In the genomic region with DNA sequence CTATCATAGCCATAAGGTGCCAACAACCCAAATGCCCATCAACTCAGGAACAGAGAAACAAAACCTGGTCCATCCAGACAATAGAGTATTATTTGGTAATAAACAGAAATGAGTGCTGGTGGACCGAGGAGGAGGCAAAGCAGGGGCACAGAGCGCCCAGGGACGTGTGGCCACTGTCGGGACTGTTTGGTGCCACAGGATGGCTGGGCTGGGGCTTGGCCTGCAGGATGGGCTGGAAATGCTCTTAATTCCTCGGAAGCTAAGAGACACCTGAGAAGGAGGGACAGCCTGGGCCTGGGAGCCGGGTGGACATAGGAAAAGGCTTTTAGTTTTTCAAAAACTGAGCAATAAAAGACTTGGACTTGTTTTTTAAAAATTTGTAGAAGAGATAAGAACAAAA, we compare ENCODE assay signal across 13 cellular contexts.
A peak's percentile ranks its signal among the peaks of the same experiment; 100 is the strongest.
DNase-seq lines count a peak whose midpoint lies in the region; TF ChIP-seq lines count a peak whose summit lies in the region.
"Had no signal": no experiment of that assay in that cellular context is flagged by ENCODE, and none has a peak within 500 bp of the region (broad histone marks: within the 10 kb centered on the region; RNA-seq: fewer than 3 reads in every experiment).

No MANE protein-coding gene starts in this region.

- peaks cover 16% of the 10 kb centered on the region for H3K9me3 ChIP-seq in neural progenitor cell (ENCODE audit: low read depth)
- no peaks in the 10 kb centered on the region for H3K9me3 ChIP-seq in transverse colon
- H3K9me3 ChIP-seq in hepatocyte (ENCODE audit: low read depth), result no peaks in the 10 kb centered on the region

- H3K4me1 Mint-ChIP-seq in activated naive CD4-positive, alpha-beta T cell treated with anti-CD3 and anti-CD28 coated beads for 36 hours (ENCODE audit: low read depth), result no peaks in the 10 kb centered on the region
- peaks cover 8% of the 10 kb centered on the region for H3K4me1 Mint-ChIP-seq in neural progenitor cell

- no peaks in the 10 kb centered on the region for H3K9me2 ChIP-seq in hepatocyte (replicated peaks; ENCODE audit: insufficient read depth)

- 93% methylated on average over 6 of the region's 6 CpGs for WGBS in transverse colon (ENCODE audit: low coverage in 1 of 2), 2 donors
- 94% methylated on average over 6 of the region's 6 CpGs for WGBS in hepatocyte (ENCODE audit: low lambda C conversion rate, missing lambda C conversion rate)

- CTCF ChIA-PET in activated naive CD4-positive, alpha-beta T cell treated with anti-CD3 and anti-CD28 coated beads for 36 hours (lab: Charles Lee), result no interaction called here

- H3K79me2 ChIP-seq in neural progenitor cell (ENCODE audit: low read depth), result no peaks in the 10 kb centered on the region
- no peaks in the 10 kb centered on the region for H3K79me2 ChIP-seq in hepatocyte

- H3K27ac Mint-ChIP-seq in activated naive CD4-positive, alpha-beta T cell treated with anti-CD3 and anti-CD28 coated beads for 36 hours, result no peak overlapping the region
- H3K27ac Mint-ChIP-seq in neural progenitor cell, result peak overlapping the region; percentile 46

- peak; percentile 0 for DNase-seq in activated naive CD4-positive, alpha-beta T cell treated with anti-CD3 and anti-CD28 coated beads, Interleukin-2, amount 50 U/mL, for 16 hours
- DNase-seq in activated naive CD4-positive, alpha-beta T cell treated with anti-CD3 and anti-CD28 coated beads for 36 hours, result no peak
- DNase-seq in iPS-NIHi11 (ENCODE audit: low spot score) (peak; percentile 12), neural progenitor cell (ENCODE audit: low spot score) (no peak), transverse colon (peak; percentile 3), hepatocyte (ENCODE audit: low spot score) (no peak)
- DNase-seq in stimulated activated CD4-positive, alpha-beta T cell treated with anti-CD3 and anti-CD28 coated beads, Interleukin-4, amount 100 ng/mL, for 24 hours, result no peak
- DNase-seq: GM23248; NCI-H1417; NCI-H187 treated with DMSO at 0.1 percent for 48 hours; NCI-H446; NK-92 treated with Interleukin-12 subunit alpha and Interleukin-12 subunit beta, amount 100 ng/mL, for 24 hours had no signal

- no peak for TF ChIP-seq EP300 in transverse colon (IDR thresholded peaks at IDR 0.05; ENCODE audit: low read depth)

- H3K27me3 Mint-ChIP-seq in activated naive CD4-positive, alpha-beta T cell treated with anti-CD3 and anti-CD28 coated beads for 36 hours (ENCODE audit: low read depth), result peaks cover 5% of the 10 kb centered on the region
- H3K27me3 Mint-ChIP-seq in neural progenitor cell (ENCODE audit: insufficient read depth, low read depth), result peaks cover 20% of the 10 kb centered on the region

- in situ Hi-C loops in transverse colon (cut with MboI; ENCODE audit: low pct_ligation_motif_present in 1 of 4, low pct_unique_long_range_greater_than_20kb in 1 of 4, low sequenced_read_pairs in 3 of 4), result no loop called here

- H3K4me2 ChIP-seq in neural progenitor cell (no peak overlapping the region), hepatocyte (no peak overlapping the region)

- TF ChIP-seq POLR2A in transverse colon (IDR thresholded peaks at IDR 0.05), result no peak

- no peaks in the 10 kb centered on the region for H3K36me3 Mint-ChIP-seq in activated naive CD4-positive, alpha-beta T cell treated with anti-CD3 and anti-CD28 coated beads for 36 hours (ENCODE audit: low read depth)
- H3K36me3 Mint-ChIP-seq in neural progenitor cell, result peaks cover 3% of the 10 kb centered on the region

- no peaks in the 10 kb centered on the region for H3K4me1 ChIP-seq in neural progenitor cell
- H3K4me1 ChIP-seq in transverse colon, result peaks cover 0 to 5% (median 0%) of the 10 kb centered on the region in 4 donors
- no peaks in the 10 kb centered on the region for H3K4me1 ChIP-seq in hepatocyte (ENCODE audit: insufficient read depth)

- H3K4me3 ChIP-seq in neural progenitor cell, result no peak overlapping the region
- H3K4me3 ChIP-seq in transverse colon, result no peak overlapping the region
- H3K4me3 ChIP-seq in hepatocyte, result no peak overlapping the region
- H3K4me3 ChIP-seq: GM23248 had no signal

- intact Hi-C loops in activated naive CD4-positive, alpha-beta T cell treated with anti-CD3 and anti-CD28 coated beads for 36 hours (cut with micrococcal nuclease), result no loop called here
- intact Hi-C loops in transverse colon (cut with DNase I; ENCODE audit: low total_unique reads), result no loop called here

- H3K27ac ChIP-seq in neural progenitor cell (no peak overlapping the region), transverse colon (no peak overlapping the region), hepatocyte (no peak overlapping the region)
- H3K27ac ChIP-seq: C4-2B, GM23248 had no signal

- TF ChIP-seq CTCF in neural progenitor cell (IDR thresholded peaks at IDR 0.05), result no peak
- no peak for TF ChIP-seq CTCF in transverse colon (IDR thresholded peaks at IDR 0.05)
- no peak for TF ChIP-seq CTCF in hepatocyte (IDR thresholded peaks at IDR 0.05; ENCODE audit: poor library complexity)

- H3K27me3 ChIP-seq in neural progenitor cell, result no peaks in the 10 kb centered on the region
- H3K27me3 ChIP-seq in transverse colon, result no peaks in the 10 kb centered on the region
- H3K27me3 ChIP-seq in hepatocyte, result no peaks in the 10 kb centered on the region

- no peak overlapping the region for H3K4me3 Mint-ChIP-seq in activated naive CD4-positive, alpha-beta T cell treated with anti-CD3 and anti-CD28 coated beads for 36 hours
- H3K4me3 Mint-ChIP-seq in neural progenitor cell, result no peak overlapping the region

- peaks cover 3% of the 10 kb centered on the region for H3K9me3 Mint-ChIP-seq in activated naive CD4-positive, alpha-beta T cell treated with anti-CD3 and anti-CD28 coated beads for 36 hours
- H3K9me3 Mint-ChIP-seq in neural progenitor cell, result peaks cover 22% of the 10 kb centered on the region

- H3F3A ChIP-seq in neural progenitor cell (ENCODE audit: low read depth), result no peaks in the 10 kb centered on the region

- H4K20me1 ChIP-seq in neural progenitor cell (ENCODE audit: low read depth) (no peaks in the 10 kb centered on the region), hepatocyte (ENCODE audit: insufficient read depth, poor library complexity, severe bottlenecking) (no peaks in the 10 kb centered on the region)

- no peak overlapping the region for H3K9ac ChIP-seq in neural progenitor cell
- H3K9ac ChIP-seq: GM23248 had no signal

- H2AFZ ChIP-seq in neural progenitor cell (replicated peaks) (no peak overlapping the region), hepatocyte (no peak overlapping the region)
- H2AFZ ChIP-seq: GM23248 had no signal

- H3K36me3 ChIP-seq in neural progenitor cell, result no peaks in the 10 kb centered on the region
- no peaks in the 10 kb centered on the region for H3K36me3 ChIP-seq in transverse colon
- H3K36me3 ChIP-seq in hepatocyte (replicated peaks; ENCODE audit: insufficient read depth, low read depth), result no peaks in the 10 kb centered on the region

Comparison
In these comparisons a context has a peak if more than half of its experiments do, and no peak if none do; other contexts are left out.
1. DNase-seq: peak in activated naive CD4-positive, alpha-beta T cell treated with anti-CD3 and anti-CD28 coated beads, Interleukin-2, amount 50 U/mL, for 16 hours (single experiment), iPS-NIHi11 (single experiment) and transverse colon (single experiment); none in activated naive CD4-positive, alpha-beta T cell treated with anti-CD3 and anti-CD28 coated beads for 36 hours (single experiment), neural progenitor cell (single experiment), hepatocyte (single experiment) and stimulated activated CD4-positive, alpha-beta T cell treated with anti-CD3 and anti-CD28 coated beads, Interleukin-4, amount 100 ng/mL, for 24 hours (single experiment).